ENCODE assay signal across 9 cellular contexts in the genomic region with DNA sequence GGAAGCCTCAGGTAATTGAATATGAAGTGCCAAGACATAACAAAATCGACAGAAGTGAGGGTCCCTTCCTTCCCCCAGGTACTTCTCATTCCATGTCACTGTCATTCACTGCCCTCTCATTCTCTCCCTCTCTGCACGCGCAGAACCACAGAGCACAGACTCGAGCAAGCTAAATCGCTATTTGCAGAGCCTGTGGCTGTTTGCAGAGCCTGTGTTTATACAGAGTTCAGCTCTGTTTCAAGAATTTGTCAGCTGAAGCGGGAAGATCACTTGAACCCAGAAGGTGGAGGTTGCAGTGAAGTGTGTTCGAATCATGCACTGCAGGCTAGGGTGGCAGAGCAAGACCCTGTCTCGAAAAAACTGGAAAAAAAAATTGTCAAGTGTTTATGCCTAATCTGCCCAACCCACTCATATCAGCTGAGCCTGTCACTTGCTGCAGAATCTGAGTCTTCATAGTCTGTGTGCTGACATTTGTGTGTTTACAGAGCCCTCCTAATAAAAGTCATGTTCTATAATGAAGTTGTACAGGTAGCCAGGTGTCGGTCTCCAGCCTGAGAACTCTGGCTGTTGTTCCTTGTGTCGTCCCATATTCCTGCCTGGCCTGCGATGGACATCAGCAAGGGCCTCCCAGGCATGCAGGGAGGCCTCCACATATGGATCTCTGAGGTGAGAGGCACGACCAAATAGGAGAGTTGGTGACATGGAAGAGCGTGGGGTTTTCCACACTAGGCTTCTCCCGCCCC. TPM values are rescaled to one million over a fixed set of nuclear protein-coding genes. Genes with fewer than 3 reads are reported as not detected.
DNase-seq lines count a peak whose midpoint lies in the region; ATAC-seq, FAIRE-seq and TF ChIP-seq lines count a peak whose summit lies in the region.
"Had no signal": no experiment of that assay in that cellular context is flagged by ENCODE, and none has a peak within 500 bp of the region (broad histone marks: within the 10 kb centered on the region; RNA-seq: fewer than 3 reads in every experiment).

No MANE protein-coding gene starts in this region.

- H2AFZ ChIP-seq in K562 (ENCODE audit: low read depth, low read length), result peak overlapping the region; percentile 97

- FAIRE-seq in K562 (lab: Jason Lieb, UNC), result peak; percentile 54

- no peak for TF ChIP-seq CTCF in K562 (IDR thresholded peaks at IDR 0.05 in 2 of 3, conservative IDR thresholded peaks at IDR 0.05 in 1 of 3; ENCODE audit: insufficient read depth in 2 of 3, low read depth in 1 of 3, low read length in 3 of 3)
- TF ChIP-seq CTCF in mesothelial cell of epicardium (IDR thresholded peaks at IDR 0.05; ENCODE audit: unreplicated experiment), result no peak
- no peak for TF ChIP-seq CTCF in upper lobe of right lung (IDR thresholded peaks at IDR 0.05)

- H3K9me1 ChIP-seq in K562 (ENCODE audit: control insufficient read depth, insufficient read depth, low read length), result peaks cover 5% of the 10 kb centered on the region

- BruUV-seq in K562 (replicated peaks; lab: Mats Ljungman, UMichigan), result no TSS peak

- in situ Hi-C loops in K562 (cut with MboI), result no loop called here

- H3K4me3 Mint-ChIP-seq in mesothelial cell of epicardium, result peak overlapping the region; percentile 93

- TF ChIP-seq POLR2A in K562 (conservative IDR thresholded peaks at IDR 0.05), result no peak

- H3K4me1 ChIP-seq in K562 (replicated peaks in 1 of 2; ENCODE audit: control insufficient read depth in 2 of 2, insufficient read depth in 2 of 2, low read length in 2 of 2) (peaks cover 57 to 65% of the 10 kb centered on the region in 2 experiments), upper lobe of right lung (peaks cover 12% of the 10 kb centered on the region)

- peaks cover 4% of the 10 kb centered on the region for H3K27me3 Mint-ChIP-seq in mesothelial cell of epicardium (ENCODE audit: low read depth)

- H3K27ac ChIP-seq in K562 (ENCODE audit: extremely low read depth, low read depth, low read length) (peak overlapping the region; percentile 93), upper lobe of right lung (peak overlapping the region; percentile 87)

- H3K9me3 ChIP-seq in K562 (replicated peaks; ENCODE audit: control insufficient read depth, insufficient read depth, low read depth, low read length) (no peaks in the 10 kb centered on the region), upper lobe of right lung (no peaks in the 10 kb centered on the region)

- H3K4me2 ChIP-seq in K562 (ENCODE audit: insufficient read depth, low read length), result peak overlapping the region; percentile 86

- ATAC-seq in left ventricle myocardium superior, result no peak
- ATAC-seq in K562, result no peak; the same call in 2 of the 3 replicates
- ATAC-seq in upper lobe of right lung, result no peak
- ATAC-seq in GM21737 (IDR thresholded peaks at IDR 0.05; ENCODE audit: unreplicated experiment), result no peak
- no peak for ATAC-seq in HG03097 (IDR thresholded peaks at IDR 0.05; ENCODE audit: low FRiP score, unreplicated experiment)

- TF ChIP-seq RAD21 in K562 (CRISPR knock-in tag; conservative IDR thresholded peaks at IDR 0.05 in 1 of 2, IDR thresholded peaks at IDR 0.05 in 1 of 2), result no peak

- peak; percentile 50 for DNase-seq in cardiac septum (ENCODE audit: low spot score)
- no peak for DNase-seq in left ventricle myocardium superior
- DNase-seq in K562 (ENCODE audit: extremely low read depth in 1 of 4, low spot score in 3 of 4), result no peak
- no peak for DNase-seq in mesothelial cell of epicardium (ENCODE audit: low spot score in 2 of 2, unreplicated experiment in 2 of 2)
- DNase-seq in upper lobe of right lung, result no peak
- no peak for DNase-seq in epidermal melanocyte (ENCODE audit: insufficient read length, low spot score)

- H3K36me3 ChIP-seq in K562 (ENCODE audit: control insufficient read depth, insufficient read depth, low read length), result peaks cover 28% of the 10 kb centered on the region
- H3K36me3 ChIP-seq in upper lobe of right lung, result no peaks in the 10 kb centered on the region

- peaks cover 22% of the 10 kb centered on the region for H3K79me2 ChIP-seq in K562 (ENCODE audit: control insufficient read depth, insufficient read depth, low read length)

- peak overlapping the region; percentile 90 for H3K27ac Mint-ChIP-seq in mesothelial cell of epicardium

- intact Hi-C loops in cardiac septum (cut with DNase I), result no loop called here
- intact Hi-C loops in left ventricle myocardium superior (cut with micrococcal nuclease), result no loop called here
- intact Hi-C loops in K562 (cut with micrococcal nuclease), result no loop called here
- intact Hi-C loops in upper lobe of right lung (cut with DNase I), result no loop called here

- POLR2A ChIA-PET in K562 (lab: Yijun Ruan, JAX), result interaction anchor here (0.7 to 2.2 kb wide), 4 partner anchors 8 to 19 kb away, joined by 3 to 8 read pairs (median 6); no protein-coding TSS in a partner anchor

- 33% methylated on average over 14 of the region's 14 CpGs for WGBS in K562 (ENCODE audit: insufficient coverage, low coverage, missing lambda C conversion rate)

- H4K20me1 ChIP-seq in K562 (replicated peaks; ENCODE audit: control insufficient read depth, insufficient read depth, low read length), result no peaks in the 10 kb centered on the region

- CTCF ChIA-PET in K562 (lab: Yijun Ruan, JAX; ENCODE audit: low intra/inter-chr PET ratio), result interaction anchor here (0.6 kb wide), 1 partner anchor 454 kb away, joined by 3 read pairs; no protein-coding TSS in a partner anchor

- peak; percentile 5; the same call in 1 of the 2 replicates for TF ChIP-seq EP300 in K562 (IDR thresholded peaks at IDR 0.05; ENCODE audit: low read length)

- H3K36me3 Mint-ChIP-seq in mesothelial cell of epicardium, result no peaks in the 10 kb centered on the region

- H3K27me3 ChIP-seq in K562 (ENCODE audit: control insufficient read depth in 2 of 2, insufficient read depth in 2 of 2, low read length in 2 of 2) (no peaks in the 10 kb centered on the region), upper lobe of right lung (no peaks in the 10 kb centered on the region)

- H3K9ac ChIP-seq in K562 (ENCODE audit: insufficient read depth in 1 of 2, low read depth in 2 of 2, low read length in 2 of 2), result peak overlapping the region; percentile 91 to 95

- H3K9me3 Mint-ChIP-seq in mesothelial cell of epicardium, result no peaks in the 10 kb centered on the region

- peaks cover 26% of the 10 kb centered on the region for H3K4me1 Mint-ChIP-seq in mesothelial cell of epicardium

- peak overlapping the region; percentile 56 for H3K4me3 ChIP-seq in K562
- peak overlapping the region; percentile 59 for H3K4me3 ChIP-seq in upper lobe of right lung

RNA-seq across cellular contexts. Expression of a gene that starts 2.7 kb away (rescaled TPM):
- total RNA-seq in cardiac septum, result 2.6 TPM
- 2.7 TPM for total RNA-seq in left ventricle myocardium superior
- total RNA-seq in K562 (2011; cell fraction: chromatin; rRNA removed; ENCODE audit: low replicate concordance), result 21.1 and 67.2 TPM in 2 replicates
- 38.7 and 48.8 TPM in 2 replicates for total RNA-seq in K562 (2011; cell fraction: nucleolus; rRNA removed)
- total RNA-seq in K562 (2011; cell fraction: nucleoplasm; rRNA removed), result 25.6 and 29.8 TPM in 2 replicates
- total RNA-seq in K562 (2014; rRNA removed), result 12.6 and 17.4 TPM in 2 replicates
- total RNA-seq in K562 (2014; rRNA removed; fragmentation: Illumina TruSeq; extraction: Trizol), result 3.3 and 4.3 TPM in 2 replicates
- 8.8 and 9.2 TPM in 2 replicates for total RNA-seq in K562 (2015; rRNA removed; fragmentation: Illumina TruSeq; extraction: Trizol)
- 12.4 and 13.4 TPM in 2 replicates for total RNA-seq in K562 (2021)
- 7.7 and 10.6 TPM in 2 replicates for polyA plus RNA-seq in K562 (2011; rRNA removed)
- polyA plus RNA-seq in K562 (2011; cell fraction: cytosol; rRNA removed), result 9.8 and 17.0 TPM in 2 replicates
- 51.3 and 85.1 TPM in 2 replicates for polyA plus RNA-seq in K562 (2011; cell fraction: nucleus; rRNA removed)
- polyA plus RNA-seq in K562 (2012), result 10.0 and 15.4 TPM in 2 replicates
- 8.7 and 9.8 TPM in 2 replicates for polyA plus RNA-seq in K562 (2014; fragmentation: Illumina TruSeq; extraction: Trizol)
- polyA plus RNA-seq in K562 (2014; fragmentation: Nextera tagmentation; extraction: Ambion mirVana), result under 1 TPM; 0.11 to 0.49 TPM
- polyA plus RNA-seq in K562 (2014; rRNA removed), result 16.0 and 18.1 TPM in 2 replicates
- 10.8 and 11.9 TPM in 2 replicates for polyA minus RNA-seq in K562 (2011; rRNA and poly(A)+ RNA removed)
- polyA minus RNA-seq in K562 (2011; cell fraction: cytosol; rRNA and poly(A)+ RNA removed), result 2.6 and 4.9 TPM in 2 replicates
- polyA minus RNA-seq in K562 (2011; cell fraction: nucleus; rRNA and poly(A)+ RNA removed), result 32.0 and 33.5 TPM in 2 replicates
- total RNA-seq in mesothelial cell of epicardium, result 15.3 to 16.7 TPM (median 16.4 TPM) in 3 replicates
- 8.9 TPM for total RNA-seq in upper lobe of right lung

RNA-seq across cellular contexts. Expression of a gene that starts 36.2 kb away (rescaled TPM):
- total RNA-seq in cardiac septum (10.1 TPM), left ventricle myocardium superior (6.9 TPM), K562 (2014; rRNA removed) (152 and 190 TPM in 2 replicates), K562 (2014; rRNA removed; fragmentation: Illumina TruSeq; extraction: Trizol) (60.7 and 88.3 TPM in 2 replicates), K562 (2015; rRNA removed; fragmentation: Illumina TruSeq; extraction: Trizol) (47.5 and 50.1 TPM in 2 replicates), K562 (2021) (149 and 161 TPM in 2 replicates), mesothelial cell of epicardium (19.0 to 20.8 TPM (median 20.7 TPM) in 3 replicates), upper lobe of right lung (32.2 TPM)
- 283 and 655 TPM in 2 replicates for total RNA-seq in K562 (2011; cell fraction: chromatin; rRNA removed; ENCODE audit: low replicate concordance)
- total RNA-seq in K562 (2011; cell fraction: nucleolus; rRNA removed), result 463 and 540 TPM in 2 replicates
- 244 and 351 TPM in 2 replicates for total RNA-seq in K562 (2011; cell fraction: nucleoplasm; rRNA removed)
- polyA plus RNA-seq in K562 (2011; rRNA removed) (209 and 284 TPM in 2 replicates), K562 (2014; fragmentation: Illumina TruSeq; extraction: Trizol) (135 and 145 TPM in 2 replicates), K562 (2014; fragmentation: Nextera tagmentation; extraction: Ambion mirVana) (10 to 100 TPM in 1 of 2 experiments, 1 to 10 TPM in 1; 5.4 to 11.0 TPM), K562 (2014; rRNA removed) (116 and 140 TPM in 2 replicates)
- polyA plus RNA-seq in K562 (2011; cell fraction: cytosol; rRNA removed), result 214 and 249 TPM in 2 replicates
- 1,089 and 1,150 TPM in 2 replicates for polyA plus RNA-seq in K562 (2011; cell fraction: nucleus; rRNA removed)
- polyA plus RNA-seq in K562 (2012), result 67.9 and 83.7 TPM in 2 replicates
- polyA minus RNA-seq in K562 (2011; rRNA and poly(A)+ RNA removed), result 191 and 192 TPM in 2 replicates
- polyA minus RNA-seq in K562 (2011; cell fraction: cytosol; rRNA and poly(A)+ RNA removed), result 144 and 183 TPM in 2 replicates
- polyA minus RNA-seq in K562 (2011; cell fraction: nucleus; rRNA and poly(A)+ RNA removed), result 158 and 240 TPM in 2 replicates

RNA-seq across cellular contexts. Expression of a gene that starts 45.8 kb away (rescaled TPM):
- total RNA-seq in cardiac septum (0.22 TPM), left ventricle myocardium superior (1.1 TPM), K562 (2014; rRNA removed) (not detected in 2 replicates), K562 (2014; rRNA removed; fragmentation: Illumina TruSeq; extraction: Trizol) (not detected in 2 replicates), K562 (2015; rRNA removed; fragmentation: Illumina TruSeq; extraction: Trizol) (not detected in 2 replicates), K562 (2021) (0.02 TPM in 1 of 2 replicates, not detected in the other), mesothelial cell of epicardium (1.3 to 1.8 TPM (median 1.4 TPM) in 3 replicates), upper lobe of right lung (2.7 TPM)
- 0.12 TPM in 1 of 2 replicates, not detected in the other for total RNA-seq in K562 (2011; cell fraction: chromatin; rRNA removed; ENCODE audit: low replicate concordance)
- not detected in 2 replicates for total RNA-seq in K562 (2011; cell fraction: nucleolus; rRNA removed)
- total RNA-seq in K562 (2011; cell fraction: nucleoplasm; rRNA removed), result not detected in 2 replicates
- polyA plus RNA-seq in K562 (2011; rRNA removed) (not detected in 2 replicates), K562 (2014; fragmentation: Illumina TruSeq; extraction: Trizol) (not detected in 2 replicates), K562 (2014; fragmentation: Nextera tagmentation; extraction: Ambion mirVana) (under 1 TPM; 0.07 to 0.08 TPM), K562 (2014; rRNA removed) (not detected in 2 replicates)
- polyA plus RNA-seq in K562 (2011; cell fraction: cytosol; rRNA removed), result 0.01 TPM in 1 of 2 replicates, not detected in the other
- 0.06 and 0.18 TPM in 2 replicates for polyA plus RNA-seq in K562 (2011; cell fraction: nucleus; rRNA removed)
- polyA plus RNA-seq in K562 (2012), result 0.10 and 0.18 TPM in 2 replicates
- not detected in 2 replicates for polyA minus RNA-seq in K562 (2011; rRNA and poly(A)+ RNA removed)
- polyA minus RNA-seq in K562 (2011; cell fraction: cytosol; rRNA and poly(A)+ RNA removed), result not detected in 2 replicates
- polyA minus RNA-seq in K562 (2011; cell fraction: nucleus; rRNA and poly(A)+ RNA removed), result not detected in 2 replicates
- total RNA-seq: RPMI7951 had no signal
